In the genomic region with DNA sequence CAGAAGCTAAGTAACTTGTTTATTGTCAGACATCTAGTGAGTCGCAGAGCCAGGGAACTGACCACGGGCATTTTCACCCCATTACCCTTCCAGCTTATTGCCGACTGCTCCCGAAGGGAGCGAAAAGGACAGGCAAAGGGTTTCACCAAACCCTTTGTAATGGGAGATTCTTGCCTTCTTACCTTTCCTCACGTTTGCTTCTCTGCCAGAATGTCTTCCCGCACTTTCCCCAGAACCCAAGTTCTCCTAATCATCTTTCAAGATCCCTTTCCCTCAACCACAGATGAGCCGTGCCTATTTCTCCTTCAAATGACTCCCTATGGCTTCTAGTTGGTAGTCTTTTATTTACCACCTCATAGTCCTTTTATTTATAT, we compare ENCODE assay signal across 8 cellular contexts. TPM values are rescaled to one million over a fixed set of nuclear protein-coding genes. Genes with fewer than 3 reads are reported as not detected.
A peak's percentile ranks its signal among the peaks of the same experiment; 100 is the strongest.
DNase-seq lines count a peak whose midpoint lies in the region; ATAC-seq and TF ChIP-seq lines count a peak whose summit lies in the region.

No MANE protein-coding gene starts in this region.

- intact Hi-C loops in heart right ventricle (cut with DNase I) (loop anchor here in 3 of 10 donors (1.0 to 10.0 kb wide), 3 partner anchors 31 to 508 kb away; a partner anchor contains a TSS), left ventricle myocardium superior (cut with micrococcal nuclease) (no loop called here), adrenal gland (cut with DNase I) (no loop called here)

- no peak for TF ChIP-seq POLR2A in adrenal gland (IDR thresholded peaks at IDR 0.05)

- H3K36me3 ChIP-seq in heart right ventricle (peaks cover 0 to 50% (median 14%) of the 10 kb centered on the region in 9 donors), adrenal gland (replicated peaks in 1 of 2) (peaks cover 0 to 20% of the 10 kb centered on the region in 2 donors), thymus (ENCODE audit: control insufficient read depth, insufficient read depth) (peaks cover 13% of the 10 kb centered on the region)

- WGBS in heart right ventricle, 2 donors: 0 to 1% methylated on average over 8 of the region's 8 CpGs
- WGBS in adrenal gland, 4 donors: 0 to 3% (median 0%) methylated on average over 8 of the region's 8 CpGs
- under 1% methylated on average over 8 of the region's 8 CpGs for WGBS in thymus

- peak overlapping the region; percentile 49 to 93 (median 88) for H3K27ac ChIP-seq in heart right ventricle
- H3K27ac ChIP-seq in adrenal gland: peak overlapping the region; percentile 87 to 94 (median 90)
- H3K27ac ChIP-seq in layer of hippocampus (ENCODE audit: low read depth, low read length): peak overlapping the region; percentile 66
- H3K27ac ChIP-seq in thymus (ENCODE audit: low read depth): peak overlapping the region; percentile 93

- ATAC-seq in heart right ventricle: peak in 2 of 8 donors; percentile 5 to 26
- no peak for ATAC-seq in left ventricle myocardium superior
- ATAC-seq in HG03025 (IDR thresholded peaks at IDR 0.05; ENCODE audit: low FRiP score, unreplicated experiment): no peak

- H3K4me1 ChIP-seq in heart right ventricle (peaks cover 5 to 47% (median 38%) of the 10 kb centered on the region in 9 donors), adrenal gland (replicated peaks in 1 of 2) (peaks cover 11 to 29% of the 10 kb centered on the region in 2 donors), thymus (ENCODE audit: control insufficient read depth, insufficient read depth, low read length) (peaks cover 18% of the 10 kb centered on the region)

- H3K4me3 ChIP-seq in heart right ventricle (peak overlapping the region; percentile 83 to 99 (median 91)), adrenal gland (peak overlapping the region; percentile 69 to 100 (median 95)), thymus (ENCODE audit: low read length) (peak overlapping the region; percentile 80)

- H3K27me3 ChIP-seq in heart right ventricle: no peaks in the 10 kb centered on the region
- H3K27me3 ChIP-seq in adrenal gland: no peaks in the 10 kb centered on the region
- H3K27me3 ChIP-seq in layer of hippocampus (ENCODE audit: control insufficient read depth, insufficient read depth, low read length): no peaks in the 10 kb centered on the region
- no peaks in the 10 kb centered on the region for H3K27me3 ChIP-seq in thymus (ENCODE audit: control insufficient read depth, insufficient read depth)

- DNase-seq in heart right ventricle: no peak
- no peak for DNase-seq in left ventricle myocardium superior
- peak in 1 of 7 donors; percentile 17 for DNase-seq in adrenal gland
- DNase-seq in NCI-H1105 (lab: John Stamatoyannopoulos, UW): no peak
- no peak for DNase-seq in NCI-H748 (lab: John Stamatoyannopoulos, UW; ENCODE audit: unreplicated experiment)

- TF ChIP-seq CTCF in heart right ventricle (IDR thresholded peaks at IDR 0.05) (no peak), adrenal gland (IDR thresholded peaks at IDR 0.05) (no peak)

- H3K9me3 ChIP-seq in heart right ventricle (no peaks in the 10 kb centered on the region), adrenal gland (replicated peaks in 1 of 3) (no peaks in the 10 kb centered on the region), thymus (ENCODE audit: control insufficient read depth) (no peaks in the 10 kb centered on the region)

RNA-seq across cellular contexts. Expression of a gene that starts 0.5 kb away (rescaled TPM):
- total RNA-seq in heart right ventricle (10 to 100 TPM; 36.7 to 54.5 (median 41.8) TPM), left ventricle myocardium superior (40.2 TPM), adrenal gland (100 to 1,000 TPM in 1 of 8 donors, 10 to 100 TPM in 7; 28.0 to 160 (median 66.5) TPM)
- polyA plus RNA-seq in heart right ventricle (10 to 100 TPM; 22.8 to 27.4 TPM), adrenal gland (100 to 1,000 TPM in 1 of 3 donors, 10 to 100 TPM in 2; 32.4 to 207 (median 32.7) TPM), thymus (47.8 TPM)

RNA-seq across cellular contexts. Expression of a gene that starts 30.8 kb away (rescaled TPM):
- total RNA-seq in heart right ventricle (10 to 100 TPM; 20.2 to 32.5 (median 24.7) TPM), left ventricle myocardium superior (20.0 TPM), adrenal gland (10 to 100 TPM; 19.4 to 84.2 (median 61.2) TPM)
- polyA plus RNA-seq in heart right ventricle (10 to 100 TPM; 14.0 to 36.9 TPM), adrenal gland (100 to 1,000 TPM in 1 of 3 donors, 10 to 100 TPM in 2; 29.2 to 129 (median 39.2) TPM), thymus (33.9 TPM)

RNA-seq across cellular contexts. Expression of a gene that starts 31.5 kb away (rescaled TPM):
- total RNA-seq in heart right ventricle: 1 to 10 TPM; 1.8 to 5.2 (median 3.1) TPM
- polyA plus RNA-seq in heart right ventricle: 1 to 10 TPM in 1 of 2 donors, under 1 TPM in 1; 0.66 to 2.7 TPM
- 5.1 TPM for total RNA-seq in left ventricle myocardium superior
- 10 to 100 TPM in 4 of 8 donors, 1 to 10 TPM in 4; 6.0 to 18.1 (median 11.5) TPM for total RNA-seq in adrenal gland
- 10 to 100 TPM in 1 of 3 donors, 1 to 10 TPM in 2; 1.8 to 15.7 (median 2.0) TPM for polyA plus RNA-seq in adrenal gland
- polyA plus RNA-seq in thymus: 6.7 TPM

RNA-seq across cellular contexts. Expression of a gene that starts 38.7 kb away (rescaled TPM):
- total RNA-seq in heart right ventricle: under 1 TPM in 1 of 10 donors, not detected in 9; 0.19 TPM
- under 1 TPM in 1 of 2 donors, not detected in 1; 0.09 TPM for polyA plus RNA-seq in heart right ventricle
- total RNA-seq in left ventricle myocardium superior: not detected
- total RNA-seq in adrenal gland: 1 to 10 TPM in 1 of 8 donors, under 1 TPM in 4, not detected in 3; 0.38 to 1.1 (median 0.41) TPM
- polyA plus RNA-seq in adrenal gland: 1 to 10 TPM in 1 of 3 donors, under 1 TPM in 2; 0.66 to 1.2 (median 0.88) TPM
- 0.27 TPM for polyA plus RNA-seq in thymus
